Comparison of ENCODE assay signal across 8 cellular contexts in genomic region chr2:44087714-44088092, GRCh38.
DNase-seq lines count a peak whose midpoint lies in the region; ATAC-seq and TF ChIP-seq lines count a peak whose summit lies in the region.

No MANE protein-coding gene starts in this region.

- TF ChIP-seq POLR2A in lower leg skin (IDR thresholded peaks at IDR 0.05) = no peak

- 42 to 61% methylated on average over 4 of the region's 4 CpGs for WGBS in lower leg skin, 2 donors

- no peaks in the 10 kb centered on the region for H3F3A ChIP-seq in PC-3 (ENCODE audit: low read length, unreplicated experiment)

- H3K9me3 ChIP-seq in CD4-positive, alpha-beta T cell (ENCODE audit: control insufficient read depth, low read length) = no peaks in the 10 kb centered on the region
- no peaks in the 10 kb centered on the region for H3K9me3 ChIP-seq in PC-3 (ENCODE audit: low read length)
- H3K9me3 ChIP-seq in osteoblast (ENCODE audit: low read depth, low read length) = no peaks in the 10 kb centered on the region
- no peaks in the 10 kb centered on the region for H3K9me3 ChIP-seq in HAP-1

- POLR2A ChIA-PET in CD4-positive, alpha-beta T cell (lab: Charles Lee) = interaction anchor here (1.1 kb wide), 1 partner anchor 274 kb away, joined by 4 read pairs; the partner anchor contains the start of genes CAMKMT and PREPL
- POLR2A ChIA-PET in PC-3 (lab: Charles Lee; ENCODE audit: unreplicated experiment) = no interaction called here

- H3K4me3 ChIP-seq in PC-3 (ENCODE audit: low read length) (peak overlapping the region; percentile 62; the same call in 1 of the 2 replicates), epithelial cell of proximal tubule (ENCODE audit: low read depth, low read length) (peak overlapping the region; percentile 40), osteoblast (ENCODE audit: insufficient read depth, low read length) (peak overlapping the region; percentile 67), HAP-1 (no peak overlapping the region), lower leg skin (ENCODE audit: low read depth, poor library complexity, severe bottlenecking) (no peak overlapping the region)

- H2AFZ ChIP-seq in PC-3 (ENCODE audit: low read length) = peak overlapping the region; percentile 91
- peak overlapping the region; percentile 79 for H2AFZ ChIP-seq in osteoblast (ENCODE audit: low read length)

- no peaks in the 10 kb centered on the region for H3K9me3 Mint-ChIP-seq in CD4-positive, alpha-beta T cell

- H3K27ac Mint-ChIP-seq in CD4-positive, alpha-beta T cell = peak overlapping the region; percentile 79

- H3K4me1 ChIP-seq in PC-3 (ENCODE audit: insufficient read depth, low read length) (peaks cover 6% of the 10 kb centered on the region), osteoblast (ENCODE audit: insufficient read depth, low read length) (no peaks in the 10 kb centered on the region), HAP-1 (peaks cover 5% of the 10 kb centered on the region)

- H3K36me3 ChIP-seq in PC-3 (ENCODE audit: low read depth, low read length) (no peaks in the 10 kb centered on the region), osteoblast (ENCODE audit: insufficient read depth, low read length) (no peaks in the 10 kb centered on the region), HAP-1 (replicated peaks) (no peaks in the 10 kb centered on the region)

- H3K4me3 Mint-ChIP-seq in CD4-positive, alpha-beta T cell = peak overlapping the region; percentile 87

- peak in 1 of 10 experiments; percentile 3 for DNase-seq in CD4-positive, alpha-beta T cell
- DNase-seq in PC-3 (no peak), epithelial cell of proximal tubule (ENCODE audit: low read depth) (no peak), osteoblast (ENCODE audit: insufficient read length, low spot score, missing footprints) (no peak), HAP-1 (ENCODE audit: low spot score in 2 of 2) (no peak), germinal center (ENCODE audit: low spot score) (no peak), NCI-H345 (lab: John Stamatoyannopoulos, UW) (no peak), lower leg skin (ENCODE audit: low spot score in 2 of 2) (no peak)

- H3K9ac ChIP-seq in PC-3 (ENCODE audit: low read length) = no peak overlapping the region

- H3K4me2 ChIP-seq in PC-3 (ENCODE audit: low read length) (peak overlapping the region; percentile 77), osteoblast (ENCODE audit: insufficient read depth, low read length) (peak overlapping the region; percentile 75)

- H3K27me3 ChIP-seq in CD4-positive, alpha-beta T cell (ENCODE audit: control insufficient read depth, insufficient read depth, low read length) = no peaks in the 10 kb centered on the region
- no peaks in the 10 kb centered on the region for H3K27me3 ChIP-seq in PC-3 (ENCODE audit: low read length)
- H3K27me3 ChIP-seq in osteoblast (ENCODE audit: insufficient read depth, low read length) = no peaks in the 10 kb centered on the region
- H3K27me3 ChIP-seq in HAP-1 (ENCODE audit: low read depth) = no peaks in the 10 kb centered on the region

- no peaks in the 10 kb centered on the region for H3K27me3 Mint-ChIP-seq in CD4-positive, alpha-beta T cell

- in situ Hi-C loops in HAP-1 (cut with MboI; ENCODE audit: low sequenced_read_pairs) = no loop called here

- ATAC-seq in CD4-positive, alpha-beta T cell (ENCODE audit: poor library complexity) = no peak
- ATAC-seq in PC-3 = peak; percentile 44

- 0 out of 2 replicates have a peak, but pooled peaks cover 3% of the 10 kb centered on the region for H3K9me2 ChIP-seq in PC-3 (replicated peaks; ENCODE audit: low read length)

- no peak overlapping the region for H3K27ac ChIP-seq in CD4-positive, alpha-beta T cell (ENCODE audit: low read depth, low read length)
- H3K27ac ChIP-seq in PC-3 (ENCODE audit: low read length) (no peak overlapping the region), osteoblast (ENCODE audit: low read depth, low read length) (no peak overlapping the region)

- CTCF ChIA-PET in CD4-positive, alpha-beta T cell (lab: Charles Lee) = interaction anchor here (1.2 to 1.6 kb wide), 3 partner anchors 157 to 392 kb away, joined by 4 to 6 read pairs (median 4); no protein-coding TSS in a partner anchor
- CTCF ChIA-PET in PC-3 (lab: Charles Lee) = interaction anchor here (1.1 kb wide), 1 partner anchor 204 kb away, joined by 4 read pairs; no protein-coding TSS in a partner anchor

- intact Hi-C loops in CD4-positive, alpha-beta T cell (cut with DNase I, micrococcal nuclease) = loop anchor here (1.0 to 5.0 kb wide), 10 partner anchors 80 to 869 kb away; partner anchors contain the start of gene PPM1B (in 1 of the 2)
- intact Hi-C loops in PC-3 (cut with micrococcal nuclease) = loop anchor here (1.0 to 5.0 kb wide), 5 partner anchors 84 to 305 kb away; no protein-coding TSS in a partner anchor
- intact Hi-C loops in lower leg skin (cut with DNase I; ENCODE audit: low total_unique reads) = no loop called here

- no peaks in the 10 kb centered on the region for H3K36me3 Mint-ChIP-seq in CD4-positive, alpha-beta T cell (ENCODE audit: low read depth)

- no TSS peak for BruUV-seq in PC-3 (replicated peaks; lab: Mats Ljungman, UMichigan)

- TF ChIP-seq CTCF in CD4-positive, alpha-beta T cell (IDR thresholded peaks at IDR 0.05) = no peak
- TF ChIP-seq CTCF in PC-3 (conservative IDR thresholded peaks at IDR 0.05; ENCODE audit: low read depth, low read length) (no peak), epithelial cell of proximal tubule (conservative IDR thresholded peaks at IDR 0.05; ENCODE audit: low read depth, low read length) (no peak), osteoblast (IDR thresholded peaks at IDR 0.05; ENCODE audit: extremely low read depth, low read depth, low read length) (no peak), lower leg skin (IDR thresholded peaks at IDR 0.05) (no peak)

- peaks cover 11% of the 10 kb centered on the region for H3K4me1 Mint-ChIP-seq in CD4-positive, alpha-beta T cell (ENCODE audit: low read depth)

- no peaks in the 10 kb centered on the region for H3K79me2 ChIP-seq in PC-3 (ENCODE audit: low read length)
- H3K79me2 ChIP-seq in osteoblast (ENCODE audit: insufficient read depth, low read length) = no peaks in the 10 kb centered on the region

- H4K20me1 ChIP-seq in PC-3 (ENCODE audit: low read length) = no peaks in the 10 kb centered on the region
- no peaks in the 10 kb centered on the region for H4K20me1 ChIP-seq in osteoblast (ENCODE audit: insufficient read depth, low read length)

Comparison
In these comparisons a context has a peak if more than half of its experiments do, and no peak if none do; other contexts are left out.
1. H3K4me3 ChIP-seq: peak in PC-3 (single experiment), epithelial cell of proximal tubule (single experiment) and osteoblast (single experiment); none in HAP-1 (single experiment) and lower leg skin (single experiment).